Comparison of ENCODE assay signal across 18 cellular contexts in genomic region chr13:23755040-23755439, GRCh38.
DNase-seq lines count a peak whose midpoint lies in the region; ATAC-seq and TF ChIP-seq lines count a peak whose summit lies in the region.
"Had no signal": no experiment of that assay in that cellular context is flagged by ENCODE, and none has a peak within 500 bp of the region (broad histone marks: within the 10 kb centered on the region; RNA-seq: fewer than 3 reads in every experiment).

No MANE protein-coding gene starts in this region.

- H3K9me3 Mint-ChIP-seq in activated T-cell treated with anti-CD3 and anti-CD28 coated beads, Interleukin-2, amount 50 U/mL, for 4 hours, result no peaks in the 10 kb centered on the region
- H3K9me3 Mint-ChIP-seq: activated B cell treated with CpG ODN at 0.5 μM for 24 hours; T-helper 2 cell treated with Interferon-gamma antibody and Interleukin-4, amounts not matched to agents 5 μg/mL and 100 μg/mL, for 36 hours had no signal

- H3K36me3 ChIP-seq in KOPT-K1 (ENCODE audit: insufficient read depth, low read length), result no peaks in the 10 kb centered on the region
- H3K36me3 ChIP-seq in esophagus squamous epithelium, result peaks cover 0 to 9% (median 0%) of the 10 kb centered on the region in 3 donors
- peaks cover 4 to 22% (median 7%) of the 10 kb centered on the region in 3 donors for H3K36me3 ChIP-seq in tibial artery

- peaks cover 19% of the 10 kb centered on the region for H3K36me3 Mint-ChIP-seq in activated T-cell treated with anti-CD3 and anti-CD28 coated beads, Interleukin-2, amount 50 U/mL, for 4 hours (ENCODE audit: insufficient read depth)

- H3K4me1 ChIP-seq in esophagus squamous epithelium (peaks cover 9 to 67% (median 24%) of the 10 kb centered on the region in 3 donors), tibial artery (peaks cover 0 to 30% (median 0%) of the 10 kb centered on the region in 4 donors)
- H3K4me1 ChIP-seq: spleen had no signal

- intact Hi-C loops in esophagus squamous epithelium (cut with DNase I) (no loop called here), tibial artery (cut with DNase I; ENCODE audit: low total_unique reads) (no loop called here)

- in situ Hi-C loops in GM13976 (cut with MboI; ENCODE audit: low sequenced_read_pairs, unreplicated experiment), result no loop called here

- no peaks in the 10 kb centered on the region for H3K9me3 ChIP-seq in KOPT-K1 (ENCODE audit: insufficient read depth, low read length, poor library complexity, severe bottlenecking)
- H3K9me3 ChIP-seq in esophagus squamous epithelium, result no peaks in the 10 kb centered on the region
- no peaks in the 10 kb centered on the region for H3K9me3 ChIP-seq in tibial artery
- H3K9me3 ChIP-seq: spleen had no signal

- H3K27me3 ChIP-seq in esophagus squamous epithelium (no peaks in the 10 kb centered on the region), tibial artery (no peaks in the 10 kb centered on the region)
- H3K27me3 ChIP-seq: dorsolateral prefrontal cortex, spleen had no signal

- H3K4me1 Mint-ChIP-seq in activated T-cell treated with anti-CD3 and anti-CD28 coated beads, Interleukin-2, amount 50 U/mL, for 4 hours (ENCODE audit: low read depth), result peaks cover 35% of the 10 kb centered on the region

- no peak for TF ChIP-seq CTCF in esophagus squamous epithelium (IDR thresholded peaks at IDR 0.05)
- no peak for TF ChIP-seq CTCF in tibial artery (IDR thresholded peaks at IDR 0.05)
- no peak for TF ChIP-seq CTCF in GM13976 (IDR thresholded peaks at IDR 0.05; ENCODE audit: borderline replicate concordance, control extremely low read depth, extremely low read depth, insufficient read depth, missing control alignments)

- no peak for TF ChIP-seq POLR2A in esophagus squamous epithelium (IDR thresholded peaks at IDR 0.05)

- no peak for DNase-seq in activated T-cell treated with anti-CD3 and anti-CD28 coated beads, Interleukin-2, amount 50 U/mL, for 4 hours
- no peak for DNase-seq in activated T-cell treated with anti-CD3 and anti-CD28 coated beads, Interleukin-2, amount 50 U/mL, for 48 hours
- DNase-seq in esophagus squamous epithelium (lab: John Stamatoyannopoulos, UW) (no peak), tibial artery (no peak), AG08396 (ENCODE audit: low spot score) (no peak), GM13976 (ENCODE audit: low spot score) (no peak), NCI-H2196 (lab: John Stamatoyannopoulos, UW; ENCODE audit: unreplicated experiment) (no peak)
- DNase-seq: ACHN; activated B cell treated with CpG ODN at 0.5 μM for 24 hours; amygdala; CD4-positive, CD25-positive, alpha-beta regulatory T cell; dorsolateral prefrontal cortex; kidney glomerular epithelial cell; NCI-H187; spleen had no signal

- H3K4me3 ChIP-seq in esophagus squamous epithelium (no peak overlapping the region), tibial artery (no peak overlapping the region)
- H3K4me3 ChIP-seq: dorsolateral prefrontal cortex, spleen had no signal

- WGBS in esophagus squamous epithelium, 2 donors, result 23 to 25% methylated on average over 1 of the region's 1 CpG

- peak overlapping the region; percentile 38 for H3K4me3 Mint-ChIP-seq in activated T-cell treated with anti-CD3 and anti-CD28 coated beads, Interleukin-2, amount 50 U/mL, for 4 hours
- H3K4me3 Mint-ChIP-seq: activated B cell treated with CpG ODN at 0.5 μM for 24 hours; CD4-positive, CD25-positive, alpha-beta regulatory T cell; T-helper 2 cell treated with Interferon-gamma antibody and Interleukin-4, amounts not matched to agents 5 μg/mL and 100 μg/mL, for 36 hours had no signal

- peak overlapping the region; percentile 48 for H3K27ac ChIP-seq in KOPT-K1 (ENCODE audit: low read depth, low read length, poor library complexity, severe bottlenecking)
- peak overlapping the region in 3 of 4 donors; percentile 38 to 76 (median 71) for H3K27ac ChIP-seq in esophagus squamous epithelium
- peak overlapping the region; percentile 5 to 8 for H3K27ac ChIP-seq in tibial artery
- H3K27ac ChIP-seq: dorsolateral prefrontal cortex, HL-60 had no signal

- no peak for ATAC-seq in activated T-cell treated with anti-CD3 and anti-CD28 coated beads, Interleukin-2, amount 50 U/mL, for 4 hours

- H3K27me3 Mint-ChIP-seq in activated T-cell treated with anti-CD3 and anti-CD28 coated beads, Interleukin-2, amount 50 U/mL, for 4 hours (ENCODE audit: low read depth), result no peaks in the 10 kb centered on the region
- H3K27me3 Mint-ChIP-seq: activated B cell treated with CpG ODN at 0.5 μM for 24 hours; CD4-positive, CD25-positive, alpha-beta regulatory T cell had no signal

Comparison
In these comparisons a context has a peak if more than half of its experiments do, and no peak if none do; other contexts are left out.
1. H3K27ac ChIP-seq: peak in every context shown above with its lines; median percentile 71 in esophagus squamous epithelium; 48 in KOPT-K1; 6 in tibial artery.